ENCODE assay signal across 8 cellular contexts in the genomic region with DNA sequence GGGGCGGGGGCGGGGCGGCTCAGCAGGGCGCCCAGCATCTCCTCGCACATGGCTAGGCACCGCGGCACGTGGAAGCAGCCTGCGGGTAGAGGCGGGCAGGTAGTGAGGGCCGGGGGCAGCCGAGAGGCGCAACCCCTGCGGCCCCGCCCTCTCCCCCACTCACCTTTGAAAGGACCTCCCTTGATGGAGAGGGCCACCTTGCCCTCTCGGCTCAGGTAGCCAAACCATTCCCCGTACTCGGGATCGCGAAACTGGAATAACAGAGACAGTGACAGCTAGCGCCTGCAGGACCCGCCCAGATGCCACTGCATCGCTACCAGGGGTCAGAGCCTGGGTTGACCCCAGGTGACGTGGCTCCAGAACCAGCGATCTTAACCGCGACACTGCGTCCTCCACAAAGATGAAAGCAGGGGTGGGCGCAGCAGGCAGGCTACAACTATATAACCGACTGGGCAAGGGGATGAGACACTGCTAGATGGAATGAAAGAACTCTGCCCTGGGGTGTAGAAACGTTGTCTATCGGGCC. TPM values are rescaled to one million over a fixed set of nuclear protein-coding genes. Genes with fewer than 3 reads are reported as not detected.
DNase-seq lines count a peak whose midpoint lies in the region; ATAC-seq, FAIRE-seq and TF ChIP-seq lines count a peak whose summit lies in the region.

No MANE protein-coding gene starts in this region.

- no peak for DNase-seq in activated T-cell treated with anti-CD3 and anti-CD28 coated beads, Interleukin-2, amount 50 U/mL, for 24 hours
- DNase-seq in activated T-cell treated with anti-CD3 and anti-CD28 coated beads for 4 hours (no peak), H1 (ENCODE audit: low read depth in 1 of 2, low spot score in 2 of 2) (peak in 1 of 2 experiments; percentile 54), psoas muscle (no peak), mesenteric fat pad (ENCODE audit: low spot score) (no peak), NCI-H1930 (lab: John Stamatoyannopoulos, UW) (no peak), RPMI8226 (no peak)

- no peak overlapping the region for H4K5ac ChIP-seq in H1 (ENCODE audit: insufficient read length, low read depth, low read length)

- ATAC-seq in psoas muscle, result peak; percentile 3 to 11 (median 6)

- no peak for TF ChIP-seq EP300 in H1 (IDR thresholded peaks at IDR 0.05; ENCODE audit: borderline replicate concordance in 1 of 2, low read depth in 2 of 2, low read length in 2 of 2)

- CTCF ChIA-PET in H1 (lab: Charles Lee; ENCODE audit: partially characterized antibody), result interaction anchor here (0.7 to 19.6 kb wide), 4 partner anchors 10 to 158 kb away, joined by 3 to 272 read pairs (median 4); a partner anchor contains a TSS

- no peak overlapping the region for H2BK20ac ChIP-seq in H1 (ENCODE audit: low read length)

- TF ChIP-seq RAD21 in H1 (IDR thresholded peaks at IDR 0.05 in 1 of 2, conservative IDR thresholded peaks at IDR 0.05 in 1 of 2; ENCODE audit: low read depth in 2 of 2, low read length in 2 of 2), result no peak

- no peaks in the 10 kb centered on the region for H3K36me3 ChIP-seq in Loucy (ENCODE audit: insufficient read depth, low read length)
- H3K36me3 ChIP-seq in H1 (ENCODE audit: control insufficient read depth in 2 of 4, insufficient read depth in 4 of 4, low read length in 3 of 4), result peaks cover 0 to 10% (median 4%) of the 10 kb centered on the region in 4 experiments; a peak in 2 of 8 replicates
- peaks cover 0 to 35% of the 10 kb centered on the region in 2 donors for H3K36me3 ChIP-seq in psoas muscle (ENCODE audit: insufficient read depth in 1 of 2, low read depth in 1 of 2)

- no peaks in the 10 kb centered on the region for H3F3A ChIP-seq in Loucy (ENCODE audit: low read depth)

- H3K27me3 Mint-ChIP-seq in activated T-cell treated with anti-CD3 and anti-CD28 coated beads, Interleukin-2, amount 50 U/mL, for 24 hours, result peaks cover 13% of the 10 kb centered on the region

- no peak overlapping the region; the same call in 1 of the 2 replicates for H3K18ac ChIP-seq in H1 (ENCODE audit: extremely low read depth, low read length)

- H2BK15ac ChIP-seq in H1 (ENCODE audit: low read length), result no peak overlapping the region

- POLR2A ChIA-PET in H1 (lab: Charles Lee; ENCODE audit: partially characterized antibody), result interaction anchor here (0.7 to 18.9 kb wide), 7 partner anchors 9 to 336 kb away, joined by 3 to 231 read pairs (median 5); a partner anchor contains a TSS

- no peak overlapping the region for H2AFZ ChIP-seq in Loucy (ENCODE audit: low read length)
- H2AFZ ChIP-seq in H1 (ENCODE audit: low read length), result no peak overlapping the region

- no peaks in the 10 kb centered on the region for H3K9me2 ChIP-seq in Loucy (replicated peaks; ENCODE audit: low read depth, low read length)

- peak overlapping the region; percentile 74 for H3K27ac Mint-ChIP-seq in activated T-cell treated with anti-CD3 and anti-CD28 coated beads, Interleukin-2, amount 50 U/mL, for 24 hours

- H3K9me3 ChIP-seq in Loucy (ENCODE audit: insufficient read depth, low read depth, low read length), result no peaks in the 10 kb centered on the region
- H3K9me3 ChIP-seq in H1 (ENCODE audit: insufficient read depth in 2 of 2, low read depth in 1 of 2, low read length in 1 of 2), result no peaks in the 10 kb centered on the region
- H3K9me3 ChIP-seq in psoas muscle, result no peaks in the 10 kb centered on the region

- no peak overlapping the region for H3K56ac ChIP-seq in H1 (replicated peaks; ENCODE audit: insufficient read length, low read depth, low read length)

- intact Hi-C loops in psoas muscle (cut with DNase I), result no loop called here

- H3K23me2 ChIP-seq in H1 (ENCODE audit: low read depth, low read length), result 0 out of 2 replicates have a peak, but pooled peaks cover 2% of the 10 kb centered on the region

- peak overlapping the region; percentile 79; the same call in 1 of the 2 replicates for H4K8ac ChIP-seq in H1 (ENCODE audit: extremely low read depth, insufficient read depth, low read length)

- peaks cover 28% of the 10 kb centered on the region for H3K4me1 Mint-ChIP-seq in activated T-cell treated with anti-CD3 and anti-CD28 coated beads, Interleukin-2, amount 50 U/mL, for 24 hours (ENCODE audit: low read depth)

- H3K36me3 Mint-ChIP-seq in activated T-cell treated with anti-CD3 and anti-CD28 coated beads, Interleukin-2, amount 50 U/mL, for 24 hours (ENCODE audit: low read depth), result peaks cover 41% of the 10 kb centered on the region

- no peak overlapping the region for H2AK5ac ChIP-seq in H1 (ENCODE audit: low read depth, low read length)

- no peaks in the 10 kb centered on the region for H3K9me3 Mint-ChIP-seq in activated T-cell treated with anti-CD3 and anti-CD28 coated beads, Interleukin-2, amount 50 U/mL, for 24 hours

- H3K27me3 ChIP-seq in Loucy (ENCODE audit: insufficient read depth, low read length, poor library complexity, severe bottlenecking) (no peaks in the 10 kb centered on the region), H1 (replicated peaks in 1 of 4; ENCODE audit: control insufficient read depth in 3 of 4, extremely low read depth in 1 of 4, insufficient read depth in 3 of 4, low read length in 3 of 4) (no peaks in the 10 kb centered on the region), psoas muscle (ENCODE audit: insufficient read depth in 3 of 3, low read length in 2 of 3) (no peaks in the 10 kb centered on the region)

- 20% methylated on average over 9 of the region's 32 CpGs; no CpG with 5 or more reads in 1 of the 2 experiments for WGBS in H1 (ENCODE audit: extremely low coverage in 1 of 2, insufficient coverage in 1 of 2, insufficient read length in 1 of 2, insufficient replicate concordance in 2 of 2, low coverage in 1 of 2, low lambda C conversion rate in 2 of 2, missing lambda C conversion rate in 1 of 2), 2 experiments
- WGBS in psoas muscle, 3 donors, result 13 to 38% (median 19%) methylated on average over 17 to 27 of the region's 32 CpGs

- peak overlapping the region; percentile 56 for H3K4me2 ChIP-seq in Loucy (ENCODE audit: low read depth, low read length, poor library complexity, severe bottlenecking)
- H3K4me2 ChIP-seq in H1 (ENCODE audit: insufficient read depth in 1 of 2, low read depth in 2 of 2, low read length in 2 of 2), result peak overlapping the region; percentile 63

- H3K4ac ChIP-seq in H1 (replicated peaks; ENCODE audit: insufficient read length, low read depth, low read length), result no peak overlapping the region

- H2BK12ac ChIP-seq in H1 (ENCODE audit: low read depth, low read length), result no peak overlapping the region

- peak overlapping the region; percentile 52 for H3K4me3 ChIP-seq in Loucy (ENCODE audit: low read length, poor library complexity, severe bottlenecking)
- peak overlapping the region; percentile 12 to 54 (median 16); a peak in 5 of 8 replicates for H3K4me3 ChIP-seq in H1 (ENCODE audit: extremely low read depth in 1 of 4, insufficient read depth in 2 of 4, low read depth in 3 of 4, low read length in 4 of 4)
- peak overlapping the region; percentile 80 for H3K4me3 ChIP-seq in psoas muscle

- H3K27ac ChIP-seq in H1 (ENCODE audit: low read depth, low read length), result no peak overlapping the region
- H3K27ac ChIP-seq in psoas muscle, result peak overlapping the region; percentile 50

- H3K14ac ChIP-seq in H1 (ENCODE audit: insufficient read length), result no peak overlapping the region

- H3K4me1 ChIP-seq in Loucy (ENCODE audit: insufficient read depth, low read length, poor library complexity, severe bottlenecking) (peaks cover 5% of the 10 kb centered on the region), H1 (replicated peaks in 1 of 4; ENCODE audit: control insufficient read depth in 3 of 4, insufficient read depth in 4 of 4, low read length in 3 of 4) (peaks cover 2 to 10% (median 6%) of the 10 kb centered on the region in 4 experiments; a peak in 6 of 7 replicates), psoas muscle (peaks cover 15% of the 10 kb centered on the region)

- H3K9ac ChIP-seq in Loucy (ENCODE audit: low read depth, low read length, poor library complexity, severe bottlenecking), result no peak overlapping the region
- no peak overlapping the region for H3K9ac ChIP-seq in H1 (replicated peaks in 1 of 4; ENCODE audit: extremely low read depth in 1 of 4, low read depth in 3 of 4, low read length in 3 of 4)

- H2BK5ac ChIP-seq in H1 (ENCODE audit: low read depth, low read length), result no peak overlapping the region

- no peaks in the 10 kb centered on the region for H4K20me1 ChIP-seq in Loucy (ENCODE audit: insufficient read depth, low read length, poor library complexity, severe bottlenecking)
- peaks cover 0 to 3% of the 10 kb centered on the region in 2 experiments for H4K20me1 ChIP-seq in H1 (replicated peaks in 1 of 2; ENCODE audit: control insufficient read depth in 1 of 2, insufficient read depth in 2 of 2, low read length in 2 of 2)

- H2BK120ac ChIP-seq in H1 (replicated peaks; ENCODE audit: low read depth, low read length), result no peak overlapping the region

- no peak for TF ChIP-seq POLR2A in H1 (IDR thresholded peaks at IDR 0.05; ENCODE audit: control extremely low read depth in 1 of 2, low read depth in 2 of 2, low read length in 2 of 2)

- H3K79me2 ChIP-seq in Loucy (ENCODE audit: insufficient read depth, low read length), result peaks cover 39% of the 10 kb centered on the region
- peaks cover 0 to 13% of the 10 kb centered on the region in 2 experiments; a peak in 2 of 4 replicates for H3K79me2 ChIP-seq in H1 (ENCODE audit: control insufficient read depth in 1 of 2, insufficient read depth in 2 of 2, low read length in 2 of 2)

- H3K4me3 Mint-ChIP-seq in activated T-cell treated with anti-CD3 and anti-CD28 coated beads, Interleukin-2, amount 50 U/mL, for 24 hours, result peak overlapping the region; percentile 71

- FAIRE-seq in H1 (lab: Jason Lieb, UNC), result no peak

- TF ChIP-seq CTCF in Loucy (conservative IDR thresholded peaks at IDR 0.05; ENCODE audit: low read length) (no peak), H1 (IDR thresholded peaks at IDR 0.05; ENCODE audit: control extremely low read depth in 1 of 3, insufficient read depth in 1 of 3, low read depth in 1 of 3, low read length in 3 of 3) (no peak), psoas muscle (IDR thresholded peaks at IDR 0.05) (no peak)

- no peaks in the 10 kb centered on the region for H3K79me1 ChIP-seq in H1 (ENCODE audit: low read depth, low read length)

- H4K91ac ChIP-seq in H1 (replicated peaks; ENCODE audit: insufficient read length, low read length), result no peak overlapping the region

- no peak overlapping the region for H3K23ac ChIP-seq in H1 (ENCODE audit: insufficient read length)

RNA-seq across cellular contexts. Expression of a gene that starts 0.6 kb away (rescaled TPM):
- total RNA-seq in H1 (2021; fragmentation: NEBNext Ultra II Directional; extraction: Animal tissue kit (Norgen Biotek cat#: 25700)), result 98.1 and 98.8 TPM in 2 replicates
- polyA plus RNA-seq in H1 (2011; rRNA removed), result 80.4 and 119 TPM in 2 replicates
- polyA plus RNA-seq in H1 (2011; cell fraction: cytosol; rRNA removed), result 119 TPM
- polyA plus RNA-seq in H1 (2011; cell fraction: nucleus; rRNA removed), result 118 TPM
- polyA plus RNA-seq in H1 (2012, experiment 1 of 2), result 97.2 to 140 TPM (median 123 TPM) in 4 replicates
- polyA plus RNA-seq in H1 (2012, experiment 2 of 2), result 131 TPM
- 119 TPM for polyA plus RNA-seq in H1 (2013, experiment 1 of 2)
- polyA plus RNA-seq in H1 (2013, experiment 2 of 2), result 110 TPM
- polyA minus RNA-seq in H1 (2011; rRNA and poly(A)+ RNA removed), result 52.7 and 54.6 TPM in 2 replicates
- polyA minus RNA-seq in H1 (2011; cell fraction: cytosol; rRNA and poly(A)+ RNA removed), result 42.9 TPM
- polyA minus RNA-seq in H1 (2011; cell fraction: nucleus; rRNA and poly(A)+ RNA removed), result 50.2 TPM
- total RNA-seq in psoas muscle, result 100 to 1,000 TPM; 105 to 166 (median 115) TPM
- polyA plus RNA-seq in psoas muscle, result 100 to 1,000 TPM; 168 to 203 (median 193) TPM
- 118 TPM for total RNA-seq in mesenteric fat pad

RNA-seq across cellular contexts. Expression of a gene that starts 9.1 kb away (rescaled TPM):
- 11.9 and 12.4 TPM in 2 replicates for total RNA-seq in H1 (2021; fragmentation: NEBNext Ultra II Directional; extraction: Animal tissue kit (Norgen Biotek cat#: 25700))
- polyA plus RNA-seq in H1 (2011; rRNA removed) (21.8 and 26.5 TPM in 2 replicates), psoas muscle (1 to 10 TPM in 2 of 3 donors, under 1 TPM in 1; 0.97 to 1.9 (median 1.4) TPM)
- 27.0 TPM for polyA plus RNA-seq in H1 (2011; cell fraction: cytosol; rRNA removed)
- 34.6 TPM for polyA plus RNA-seq in H1 (2011; cell fraction: nucleus; rRNA removed)
- polyA plus RNA-seq in H1 (2012, experiment 1 of 2), result 10.0 to 21.2 TPM (median 17.8 TPM) in 4 replicates
- polyA plus RNA-seq in H1 (2012, experiment 2 of 2), result 7.8 TPM
- polyA plus RNA-seq in H1 (2013, experiment 1 of 2), result 6.4 TPM
- polyA plus RNA-seq in H1 (2013, experiment 2 of 2), result 4.9 TPM
- polyA minus RNA-seq in H1 (2011; rRNA and poly(A)+ RNA removed), result 5.5 and 9.2 TPM in 2 replicates
- polyA minus RNA-seq in H1 (2011; cell fraction: cytosol; rRNA and poly(A)+ RNA removed), result 4.0 TPM
- polyA minus RNA-seq in H1 (2011; cell fraction: nucleus; rRNA and poly(A)+ RNA removed), result 6.6 TPM
- total RNA-seq in psoas muscle (1 to 10 TPM; 2.9 to 4.4 (median 3.6) TPM), mesenteric fat pad (34.5 TPM)

RNA-seq across cellular contexts. Expression of a gene that starts 9.3 kb away (rescaled TPM):
- 25.9 and 26.0 TPM in 2 replicates for total RNA-seq in H1 (2021; fragmentation: NEBNext Ultra II Directional; extraction: Animal tissue kit (Norgen Biotek cat#: 25700))
- polyA plus RNA-seq in H1 (2011; rRNA removed), result 23.9 and 42.4 TPM in 2 replicates
- polyA plus RNA-seq in H1 (2011; cell fraction: cytosol; rRNA removed), result 27.6 TPM
- polyA plus RNA-seq in H1 (2011; cell fraction: nucleus; rRNA removed), result 149 TPM
- 10.6 to 29.1 TPM (median 24.4 TPM) in 4 replicates for polyA plus RNA-seq in H1 (2012, experiment 1 of 2)
- 21.7 TPM for polyA plus RNA-seq in H1 (2012, experiment 2 of 2)
- 27.8 TPM for polyA plus RNA-seq in H1 (2013, experiment 1 of 2)
- 26.3 TPM for polyA plus RNA-seq in H1 (2013, experiment 2 of 2)
- 9.9 and 11.1 TPM in 2 replicates for polyA minus RNA-seq in H1 (2011; rRNA and poly(A)+ RNA removed)
- polyA minus RNA-seq in H1 (2011; cell fraction: cytosol; rRNA and poly(A)+ RNA removed), result 32.3 TPM
- polyA minus RNA-seq in H1 (2011; cell fraction: nucleus; rRNA and poly(A)+ RNA removed), result 31.3 TPM
- 1 to 10 TPM; 5.1 to 8.0 (median 6.4) TPM for total RNA-seq in psoas muscle
- 1 to 10 TPM; 5.8 to 7.6 (median 6.8) TPM for polyA plus RNA-seq in psoas muscle
- total RNA-seq in mesenteric fat pad, result 43.0 TPM

RNA-seq across cellular contexts. Expression of a gene that starts 30.9 kb away (rescaled TPM):
- not detected in 2 replicates for total RNA-seq in H1 (2021; fragmentation: NEBNext Ultra II Directional; extraction: Animal tissue kit (Norgen Biotek cat#: 25700))
- 0.08 and 0.09 TPM in 2 replicates for polyA plus RNA-seq in H1 (2011; rRNA removed)
- polyA plus RNA-seq in H1 (2011; cell fraction: cytosol; rRNA removed), result 0.06 TPM
- 0.14 TPM for polyA plus RNA-seq in H1 (2011; cell fraction: nucleus; rRNA removed)
- 0.25 to 0.54 TPM (median 0.35 TPM) in 3 of 4 replicates, not detected in the other for polyA plus RNA-seq in H1 (2012, experiment 1 of 2)
- polyA plus RNA-seq in H1 (2012, experiment 2 of 2), result 0.14 TPM
- polyA plus RNA-seq in H1 (2013, experiment 1 of 2), result 0.10 TPM
- polyA plus RNA-seq in H1 (2013, experiment 2 of 2), result 0.13 TPM
- 0.15 TPM in 1 of 2 replicates, not detected in the other for polyA minus RNA-seq in H1 (2011; rRNA and poly(A)+ RNA removed)
- polyA minus RNA-seq in H1 (2011; cell fraction: cytosol; rRNA and poly(A)+ RNA removed), result not detected
- not detected for polyA minus RNA-seq in H1 (2011; cell fraction: nucleus; rRNA and poly(A)+ RNA removed)
- total RNA-seq in psoas muscle, result 1 to 10 TPM; 1.3 to 4.8 (median 2.0) TPM
- polyA plus RNA-seq in psoas muscle, result 1 to 10 TPM; 1.4 to 3.2 (median 2.5) TPM
- total RNA-seq in mesenteric fat pad, result 7.2 TPM

RNA-seq across cellular contexts. Expression of a gene that starts 36.2 kb away (rescaled TPM):
- total RNA-seq in H1 (2021; fragmentation: NEBNext Ultra II Directional; extraction: Animal tissue kit (Norgen Biotek cat#: 25700)), result 117 and 120 TPM in 2 replicates
- polyA plus RNA-seq in H1 (2011; rRNA removed), result 24.9 and 44.8 TPM in 2 replicates
- polyA plus RNA-seq in H1 (2011; cell fraction: cytosol; rRNA removed), result 19.1 TPM
- 58.3 TPM for polyA plus RNA-seq in H1 (2011; cell fraction: nucleus; rRNA removed)
- polyA plus RNA-seq in H1 (2012, experiment 1 of 2), result 68.3 to 93.0 TPM (median 82.4 TPM) in 4 replicates
- polyA plus RNA-seq in H1 (2012, experiment 2 of 2), result 84.1 TPM
- polyA plus RNA-seq in H1 (2013, experiment 1 of 2), result 56.8 TPM
- polyA plus RNA-seq in H1 (2013, experiment 2 of 2), result 47.2 TPM
- 20.7 TPM in 2 replicates for polyA minus RNA-seq in H1 (2011; rRNA and poly(A)+ RNA removed)
- 67.4 TPM for polyA minus RNA-seq in H1 (2011; cell fraction: cytosol; rRNA and poly(A)+ RNA removed)
- 37.2 TPM for polyA minus RNA-seq in H1 (2011; cell fraction: nucleus; rRNA and poly(A)+ RNA removed)
- 10 to 100 TPM; 29.8 to 50.1 (median 40.0) TPM for total RNA-seq in psoas muscle
- polyA plus RNA-seq in psoas muscle, result 10 to 100 TPM; 15.1 to 46.5 (median 25.8) TPM
- total RNA-seq in mesenteric fat pad, result 45.3 TPM

Comparison
In these comparisons a context has a peak if more than half of its experiments do, and no peak if none do; other contexts are left out.
1. H3K4me3 ChIP-seq: peak in every context shown above with its lines; median percentile 80 in psoas muscle; 52 in Loucy; 16 in H1.